Comparison of ENCODE assay signal across 1 cellular context in the genomic region with DNA sequence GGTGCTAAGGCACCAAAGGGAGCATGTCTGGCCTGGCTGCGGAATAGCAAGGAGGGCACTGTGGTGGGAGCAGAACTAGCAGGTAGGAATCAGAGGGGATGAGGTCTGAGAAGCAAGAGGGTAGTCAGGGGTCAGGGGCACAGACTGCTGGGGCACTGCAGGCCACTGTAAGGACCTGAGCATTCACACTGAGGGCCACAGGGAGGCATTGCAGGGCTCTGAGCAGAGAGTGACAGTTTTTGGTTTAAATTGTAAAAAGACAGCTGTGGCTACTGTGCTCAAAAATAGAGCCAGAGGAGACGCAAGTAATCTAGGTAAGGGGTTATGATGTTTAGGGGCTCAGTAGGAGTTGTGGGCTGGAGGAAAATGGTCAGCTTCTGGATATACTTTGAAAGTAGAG.
TF ChIP-seq lines count a peak whose summit lies in the region.

No MANE protein-coding gene starts in this region.

TF ChIP-seq in HCT116, 20 proteins besides CTCF, POLR2A, EP300 and RAD21 (continued from another document):
- TF ChIP-seq, protein P1, sequence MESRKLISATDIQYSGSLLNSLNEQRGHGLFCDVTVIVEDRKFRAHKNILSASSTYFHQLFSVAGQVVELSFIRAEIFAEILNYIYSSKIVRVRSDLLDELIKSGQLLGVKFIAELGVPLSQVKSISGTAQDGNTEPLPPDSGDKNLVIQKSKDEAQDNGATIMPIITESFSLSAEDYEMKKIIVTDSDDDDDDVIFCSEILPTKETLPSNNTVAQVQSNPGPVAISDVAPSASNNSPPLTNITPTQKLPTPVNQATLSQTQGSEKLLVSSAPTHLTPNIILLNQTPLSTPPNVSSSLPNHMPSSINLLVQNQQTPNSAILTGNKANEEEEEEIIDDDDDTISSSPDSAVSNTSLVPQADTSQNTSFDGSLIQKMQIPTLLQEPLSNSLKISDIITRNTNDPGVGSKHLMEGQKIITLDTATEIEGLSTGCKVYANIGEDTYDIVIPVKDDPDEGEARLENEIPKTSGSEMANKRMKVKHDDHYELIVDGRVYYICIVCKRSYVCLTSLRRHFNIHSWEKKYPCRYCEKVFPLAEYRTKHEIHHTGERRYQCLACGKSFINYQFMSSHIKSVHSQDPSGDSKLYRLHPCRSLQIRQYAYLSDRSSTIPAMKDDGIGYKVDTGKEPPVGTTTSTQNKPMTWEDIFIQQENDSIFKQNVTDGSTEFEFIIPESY (IDR thresholded peaks at IDR 0.05; ENCODE audit: extremely low read depth, insufficient replicate concordance, low read length): no peak
- TF ChIP-seq SIN3A (IDR thresholded peaks at IDR 0.05; ENCODE audit: low read depth) (no peak), TCF7L2 (IDR thresholded peaks at IDR 0.05; ENCODE audit: borderline replicate concordance, extremely low read depth, insufficient read depth, insufficient read length) (no peak), CBX3 (IDR thresholded peaks at IDR 0.05; ENCODE audit: low read depth) (no peak), FOSL1 (IDR thresholded peaks at IDR 0.05; ENCODE audit: low read depth) (no peak), EZH2phosphoT487 (IDR thresholded peaks at IDR 0.05; ENCODE audit: borderline replicate concordance) (no peak), ELF1 (IDR thresholded peaks at IDR 0.05; ENCODE audit: borderline replicate concordance, low read depth) (no peak), EZH2 (IDR thresholded peaks at IDR 0.05) (no peak), YY1 (IDR thresholded peaks at IDR 0.05; ENCODE audit: extremely low read depth, insufficient replicate concordance, low read depth, low read length) (no peak)
- TF ChIP-seq, protein P2, sequence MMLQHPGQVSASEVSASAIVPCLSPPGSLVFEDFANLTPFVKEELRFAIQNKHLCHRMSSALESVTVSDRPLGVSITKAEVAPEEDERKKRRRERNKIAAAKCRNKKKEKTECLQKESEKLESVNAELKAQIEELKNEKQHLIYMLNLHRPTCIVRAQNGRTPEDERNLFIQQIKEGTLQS (IDR thresholded peaks at IDR 0.05): no peak
TF ChIP-seq in HCT116: peak in this region for 0.
